In the genomic region with DNA sequence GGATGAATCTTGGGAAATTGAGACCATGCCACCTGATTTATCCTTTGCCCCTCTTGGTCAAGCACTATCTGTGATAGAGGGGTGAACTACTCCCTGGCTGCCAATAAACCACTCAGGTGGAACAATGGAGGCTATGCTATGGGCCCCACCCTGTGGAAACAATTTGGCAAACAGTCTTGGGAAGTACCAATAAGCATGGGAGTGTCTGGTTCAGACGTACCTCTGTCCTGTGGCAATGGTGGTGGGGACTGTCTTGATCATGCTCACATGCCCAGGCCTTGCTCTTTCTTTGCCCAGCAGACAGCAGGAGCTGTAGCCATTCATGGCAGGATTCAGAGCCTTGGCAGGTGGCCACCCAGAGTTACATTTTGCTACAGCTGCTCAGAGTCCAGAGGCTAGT, we compare ENCODE assay signal across 38 cellular contexts.
"Had no signal": no experiment of that assay in that cellular context is flagged by ENCODE, and none has a peak within 500 bp of the region (broad histone marks: within the 10 kb centered on the region; RNA-seq: fewer than 3 reads in every experiment).

No MANE protein-coding gene starts in this region.

- H3K27me3 ChIP-seq: adrenal gland, ascending aorta, breast epithelium, cardiac muscle cell, esophagus muscularis mucosa, foreskin keratinocyte, gastrocnemius medialis, heart left ventricle had no signal

- H3K9me3 Mint-ChIP-seq: activated CD4-positive, alpha-beta T cell treated with anti-CD3 and anti-CD28 coated beads, Interleukin-2, amount 10 ng/mL, durations not matched to agents 24 days and 14 days; activated T-helper 1 cell treated with anti-CD3 and anti-CD28 coated beads, Interleukin-12 subunit alpha, Interleukin-12 subunit beta, Interleukin-2, Interleukin-4 antibody, amounts not matched to agents 30 ng/mL and 10 ng/mL and 1 ng/mL, durations not matched to agents 14 hours and 24 hours and 36 hours; activated T-helper 2 cell treated with anti-CD3 and anti-CD28 coated beads, Interferon-gamma antibody, Interleukin-2, Interleukin-4, amounts not matched to agents 10 μg/mL and 5 μg/mL and 100 μg/mL, durations not matched to agents 14 hours and 24 hours and 36 hours; T-helper 2 cell treated with Interferon-gamma antibody and Interleukin-4, amounts not matched to agents 5 μg/mL and 100 μg/mL, for 36 hours had no signal

- H3K27me3 Mint-ChIP-seq: activated B cell treated with CpG ODN at 0.5 μM for 24 hours; activated CD4-positive, alpha-beta memory T cell treated with anti-CD3 and anti-CD28 coated beads for 36 hours; activated CD4-positive, alpha-beta T cell treated with anti-CD3 and anti-CD28 coated beads, Interleukin-2, amount 10 ng/mL, durations not matched to agents 24 days and 14 days; activated CD8-positive, alpha-beta memory T cell treated with anti-CD3 and anti-CD28 coated beads, Interleukin-2, amount 10 ng/mL, durations not matched to agents 7 days and 5 days; activated naive CD4-positive, alpha-beta T cell treated with anti-CD3 and anti-CD28 coated beads, Interleukin-2, amount 50 U/mL, for 24 hours; activated naive CD8-positive, alpha-beta T cell treated with anti-CD3 and anti-CD28 coated beads for 36 hours; dendritic cell treated with granulocyte-macrophage colony-stimulating factor and Interleukin-4, amounts not matched to agents 40 ng/mL and 50 ng/mL, for 4 days; effector memory CD8-positive, alpha-beta T cell; T-helper 17 cell had no signal

- H3K36me3 ChIP-seq: adrenal gland, ascending aorta, breast epithelium, cardiac muscle cell, esophagus muscularis mucosa, gastrocnemius medialis, heart left ventricle, WERI-Rb-1 had no signal

- H3K4me3 ChIP-seq: adrenal gland, ascending aorta, breast epithelium, cardiac muscle cell, coronary artery, dorsolateral prefrontal cortex, esophagus muscularis mucosa, gastrocnemius medialis, heart left ventricle had no signal

- H3K4me3 Mint-ChIP-seq: activated B cell treated with CpG ODN at 0.5 μM for 24 hours; activated CD4-positive, alpha-beta memory T cell treated with anti-CD3 and anti-CD28 coated beads for 36 hours; activated CD4-positive, alpha-beta T cell treated with anti-CD3 and anti-CD28 coated beads, Interleukin-2, amount 10 ng/mL, durations not matched to agents 24 days and 14 days; activated CD8-positive, alpha-beta memory T cell treated with anti-CD3 and anti-CD28 coated beads, Interleukin-2, amount 10 ng/mL, durations not matched to agents 7 days and 5 days; activated CD8-positive, alpha-beta T cell treated with anti-CD3 and anti-CD28 coated beads, Interleukin-2, amount 10 ng/mL, durations not matched to agents 7 days and 5 days; activated naive CD4-positive, alpha-beta T cell treated with anti-CD3 and anti-CD28 coated beads for 36 hours; activated naive CD4-positive, alpha-beta T cell treated with anti-CD3 and anti-CD28 coated beads, Interleukin-2, amount 50 U/mL, for 24 hours; activated naive CD8-positive, alpha-beta T cell treated with anti-CD3 and anti-CD28 coated beads for 36 hours; activated naive CD8-positive, alpha-beta T cell treated with anti-CD3 and anti-CD28 coated beads, Interleukin-2, amount 50 U/mL, for 24 hours; activated T-helper 1 cell treated with anti-CD3 and anti-CD28 coated beads, Interleukin-12 subunit alpha, Interleukin-12 subunit beta, Interleukin-2, Interleukin-4 antibody, amounts not matched to agents 30 ng/mL and 10 ng/mL and 1 ng/mL, durations not matched to agents 14 hours and 24 hours and 36 hours; brain; dendritic cell treated with granulocyte-macrophage colony-stimulating factor and Interleukin-4, amounts not matched to agents 40 ng/mL and 50 ng/mL, for 4 days; effector memory CD8-positive, alpha-beta T cell; T-helper 17 cell; T-helper 2 cell treated with Interferon-gamma antibody and Interleukin-4, amounts not matched to agents 5 μg/mL and 100 μg/mL, for 36 hours had no signal

- H3K36me3 Mint-ChIP-seq: activated CD4-positive, alpha-beta memory T cell treated with anti-CD3 and anti-CD28 coated beads for 36 hours; activated CD8-positive, alpha-beta memory T cell treated with anti-CD3 and anti-CD28 coated beads, Interleukin-2, amount 10 ng/mL, durations not matched to agents 7 days and 5 days; activated naive CD4-positive, alpha-beta T cell treated with anti-CD3 and anti-CD28 coated beads, Interleukin-2, amount 50 U/mL, for 24 hours; activated naive CD8-positive, alpha-beta T cell treated with anti-CD3 and anti-CD28 coated beads for 36 hours; brain had no signal

- H3K4me1 Mint-ChIP-seq: activated B cell treated with CpG ODN at 0.5 μM for 24 hours; activated CD4-positive, alpha-beta T cell treated with anti-CD3 and anti-CD28 coated beads, Interleukin-2, amount 10 ng/mL, durations not matched to agents 24 days and 14 days; activated CD8-positive, alpha-beta memory T cell treated with anti-CD3 and anti-CD28 coated beads, Interleukin-2, amount 10 ng/mL, durations not matched to agents 7 days and 5 days; activated naive CD4-positive, alpha-beta T cell treated with anti-CD3 and anti-CD28 coated beads, Interleukin-2, amount 50 U/mL, for 24 hours; activated naive CD8-positive, alpha-beta T cell treated with anti-CD3 and anti-CD28 coated beads for 36 hours; activated naive CD8-positive, alpha-beta T cell treated with anti-CD3 and anti-CD28 coated beads, Interleukin-2, amount 50 U/mL, for 24 hours; brain; T-helper 17 cell had no signal

- H3K4me1 ChIP-seq: adrenal gland, ascending aorta, breast epithelium, esophagus muscularis mucosa, gastrocnemius medialis, heart left ventricle had no signal

- H3K27ac Mint-ChIP-seq: activated B cell treated with CpG ODN at 0.5 μM for 24 hours; activated CD4-positive, alpha-beta memory T cell treated with anti-CD3 and anti-CD28 coated beads for 36 hours; activated CD4-positive, alpha-beta T cell treated with anti-CD3 and anti-CD28 coated beads, Interleukin-2, amount 10 ng/mL, durations not matched to agents 24 days and 14 days; activated CD8-positive, alpha-beta memory T cell treated with anti-CD3 and anti-CD28 coated beads, Interleukin-2, amount 10 ng/mL, durations not matched to agents 7 days and 5 days; activated CD8-positive, alpha-beta T cell treated with anti-CD3 and anti-CD28 coated beads, Interleukin-2, amount 10 ng/mL, durations not matched to agents 7 days and 5 days; activated naive CD4-positive, alpha-beta T cell treated with anti-CD3 and anti-CD28 coated beads for 36 hours; activated naive CD4-positive, alpha-beta T cell treated with anti-CD3 and anti-CD28 coated beads, Interleukin-2, amount 50 U/mL, for 24 hours; activated naive CD8-positive, alpha-beta T cell treated with anti-CD3 and anti-CD28 coated beads for 36 hours; activated naive CD8-positive, alpha-beta T cell treated with anti-CD3 and anti-CD28 coated beads, Interleukin-2, amount 50 U/mL, for 24 hours; activated T-helper 1 cell treated with anti-CD3 and anti-CD28 coated beads, Interleukin-12 subunit alpha, Interleukin-12 subunit beta, Interleukin-2, Interleukin-4 antibody, amounts not matched to agents 30 ng/mL and 10 ng/mL and 1 ng/mL, durations not matched to agents 14 hours and 24 hours and 36 hours; activated T-helper 2 cell treated with anti-CD3 and anti-CD28 coated beads, Interferon-gamma antibody, Interleukin-2, Interleukin-4, amounts not matched to agents 10 μg/mL and 5 μg/mL and 100 μg/mL, durations not matched to agents 14 hours and 24 hours and 36 hours; brain; dendritic cell treated with granulocyte-macrophage colony-stimulating factor and Interleukin-4, amounts not matched to agents 40 ng/mL and 50 ng/mL, for 4 days; effector memory CD8-positive, alpha-beta T cell; T-helper 17 cell; T-helper 2 cell treated with Interferon-gamma antibody and Interleukin-4, amounts not matched to agents 5 μg/mL and 100 μg/mL, for 36 hours had no signal

- DNase-seq: activated B cell treated with CpG ODN at 0.5 μM for 24 hours; activated CD4-positive, alpha-beta memory T cell treated with anti-CD3 and anti-CD28 coated beads for 36 hours; activated CD4-positive, alpha-beta T cell treated with anti-CD3 and anti-CD28 coated beads, Interleukin-2, amount 10 ng/mL, durations not matched to agents 24 days and 14 days; activated CD8-positive, alpha-beta memory T cell treated with anti-CD3 and anti-CD28 coated beads, Interleukin-2, amount 10 ng/mL, durations not matched to agents 7 days and 5 days; activated CD8-positive, alpha-beta memory T cell treated with anti-CD3 and anti-CD28 coated beads, Interleukin-2, amount 50 U/mL, for 4 hours; activated CD8-positive, alpha-beta T cell treated with anti-CD3 and anti-CD28 coated beads, Interleukin-2, amount 10 ng/mL, durations not matched to agents 7 days and 5 days; activated effector memory CD4-positive, alpha-beta T cell treated with anti-CD3 and anti-CD28 coated beads, Interleukin-2, amount 50 U/mL, for 16 hours; activated naive CD4-positive, alpha-beta T cell treated with anti-CD3 and anti-CD28 coated beads for 36 hours; activated naive CD8-positive, alpha-beta T cell treated with anti-CD3 and anti-CD28 coated beads for 36 hours; activated naive CD8-positive, alpha-beta T cell treated with anti-CD3 and anti-CD28 coated beads, Interleukin-2, amount 50 U/mL, for 24 hours; activated T-cell treated with anti-CD3 and anti-CD28 coated beads, Interleukin-2, amount 50 U/mL, for 1 hour; activated T-cell treated with anti-CD3 and anti-CD28 coated beads, Interleukin-2, amount 50 U/mL, for 48 hours; adrenal gland; amygdala; central memory CD4-positive, alpha-beta T cell; cerebellar nuclear complex; dorsolateral prefrontal cortex; effector CD4-positive, alpha-beta T cell; effector memory CD8-positive, alpha-beta T cell; erythroblast; foreskin keratinocyte; gastrocnemius medialis; glutamatergic neuron; T-helper 17 cell; T1000; WERI-Rb-1 had no signal

- H3K9me3 ChIP-seq: adrenal gland, ascending aorta, gastrocnemius medialis had no signal
